In genomic region chr11:131121934-131122333, GRCh38 we compare ENCODE assay signal across 1 cellular context.
TF ChIP-seq lines count a peak whose summit lies in the region.

No MANE protein-coding gene starts in this region.

TF ChIP-seq in GM23338, 12 proteins besides CTCF, POLR2A, EP300 and RAD21 (continued from another document):
- TF ChIP-seq, protein P1, sequence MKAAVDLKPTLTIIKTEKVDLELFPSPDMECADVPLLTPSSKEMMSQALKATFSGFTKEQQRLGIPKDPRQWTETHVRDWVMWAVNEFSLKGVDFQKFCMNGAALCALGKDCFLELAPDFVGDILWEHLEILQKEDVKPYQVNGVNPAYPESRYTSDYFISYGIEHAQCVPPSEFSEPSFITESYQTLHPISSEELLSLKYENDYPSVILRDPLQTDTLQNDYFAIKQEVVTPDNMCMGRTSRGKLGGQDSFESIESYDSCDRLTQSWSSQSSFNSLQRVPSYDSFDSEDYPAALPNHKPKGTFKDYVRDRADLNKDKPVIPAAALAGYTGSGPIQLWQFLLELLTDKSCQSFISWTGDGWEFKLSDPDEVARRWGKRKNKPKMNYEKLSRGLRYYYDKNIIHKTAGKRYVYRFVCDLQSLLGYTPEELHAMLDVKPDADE (IDR thresholded peaks at IDR 0.05), result no peak
